10 cellular contexts compared by ENCODE assay signal in genomic region chr10:110746969-110747608, GRCh38.
DNase-seq lines count a peak whose midpoint lies in the region; ATAC-seq and TF ChIP-seq lines count a peak whose summit lies in the region.
"Had no signal": no experiment of that assay in that cellular context is flagged by ENCODE, and none has a peak within 500 bp of the region (broad histone marks: within the 10 kb centered on the region; RNA-seq: fewer than 3 reads in every experiment).

No MANE protein-coding gene starts in this region.

- no peaks in the 10 kb centered on the region for H3K9me3 ChIP-seq in CD4-positive, alpha-beta T cell (ENCODE audit: control insufficient read depth, low read length)
- H3K9me3 ChIP-seq in CD8-positive, alpha-beta memory T cell (ENCODE audit: low read length), result no peaks in the 10 kb centered on the region

- H3K4me3 Mint-ChIP-seq in CD4-positive, alpha-beta T cell, result no peak overlapping the region
- H3K4me3 Mint-ChIP-seq in CD8-positive, alpha-beta memory T cell, result peak overlapping the region in 3 of 7 donors; percentile 16 to 70 (median 33)
- H3K4me3 Mint-ChIP-seq in activated naive CD8-positive, alpha-beta T cell treated with anti-CD3 and anti-CD28 coated beads, Interleukin-2, amount 10 ng/mL, durations not matched to agents 7 days and 5 days, result peak overlapping the region; percentile 44
- H3K4me3 Mint-ChIP-seq: HFFc6; stimulated activated effector memory CD8-positive, alpha-beta T cell treated with anti-CD3 and anti-CD28 coated beads, Interleukin-12 subunit alpha, Interleukin-12 subunit beta, amount 100 ng/mL, for 72 hours had no signal

- intact Hi-C loops in CD4-positive, alpha-beta T cell (cut with DNase I, micrococcal nuclease), result loop anchor here (1.0 to 10.0 kb wide), 9 partner anchors 125 to 848 kb away; partner anchors contain the start of gene PDCD4 (in 1 of the 2)

- H3K36me3 ChIP-seq in CD8-positive, alpha-beta memory T cell (ENCODE audit: insufficient read depth, low read length), result no peaks in the 10 kb centered on the region

- no peaks in the 10 kb centered on the region for H3K36me3 Mint-ChIP-seq in CD4-positive, alpha-beta T cell (ENCODE audit: low read depth)
- no peaks in the 10 kb centered on the region for H3K36me3 Mint-ChIP-seq in CD8-positive, alpha-beta memory T cell
- H3K36me3 Mint-ChIP-seq in activated naive CD8-positive, alpha-beta T cell treated with anti-CD3 and anti-CD28 coated beads, Interleukin-2, amount 10 ng/mL, durations not matched to agents 7 days and 5 days, result peaks cover 12% of the 10 kb centered on the region
- H3K36me3 Mint-ChIP-seq: stimulated activated effector memory CD8-positive, alpha-beta T cell treated with anti-CD3 and anti-CD28 coated beads, Interleukin-12 subunit alpha, Interleukin-12 subunit beta, amount 100 ng/mL, for 72 hours had no signal

- H3K27me3 Mint-ChIP-seq in CD4-positive, alpha-beta T cell, result no peaks in the 10 kb centered on the region
- no peaks in the 10 kb centered on the region for H3K27me3 Mint-ChIP-seq in CD8-positive, alpha-beta memory T cell
- no peaks in the 10 kb centered on the region for H3K27me3 Mint-ChIP-seq in activated naive CD8-positive, alpha-beta T cell treated with anti-CD3 and anti-CD28 coated beads, Interleukin-2, amount 10 ng/mL, durations not matched to agents 7 days and 5 days

- no peak for DNase-seq in CD4-positive, alpha-beta T cell
- no peak for DNase-seq in CD8-positive, alpha-beta memory T cell
- no peak for DNase-seq in activated naive CD8-positive, alpha-beta T cell treated with anti-CD3 and anti-CD28 coated beads, Interleukin-2, amount 10 ng/mL, durations not matched to agents 7 days and 5 days
- DNase-seq in NCI-H748 (lab: John Stamatoyannopoulos, UW; ENCODE audit: unreplicated experiment) (no peak), 8988T (no peak), NCI-H510A (lab: John Stamatoyannopoulos, UW) (no peak)

- no peaks in the 10 kb centered on the region for H3K27me3 ChIP-seq in CD4-positive, alpha-beta T cell (ENCODE audit: control insufficient read depth, insufficient read depth, low read length)
- no peaks in the 10 kb centered on the region for H3K27me3 ChIP-seq in CD8-positive, alpha-beta memory T cell (ENCODE audit: insufficient read depth, low read length, poor library complexity, severe bottlenecking)

- POLR2A ChIA-PET in CD4-positive, alpha-beta T cell (lab: Charles Lee), result interaction anchor here (1.0 to 1.4 kb wide), 2 partner anchors 124 to 147 kb away, joined by 3 read pairs; partner anchors contain the start of gene PDCD4
- POLR2A ChIA-PET in CD8-positive, alpha-beta memory T cell (lab: Charles Lee), result no interaction called here
- POLR2A ChIA-PET in activated naive CD8-positive, alpha-beta T cell treated with anti-CD3 and anti-CD28 coated beads, Interleukin-2, amount 10 ng/mL, durations not matched to agents 7 days and 5 days (lab: Charles Lee), result no interaction called here

- H3K4me3 ChIP-seq in CD8-positive, alpha-beta memory T cell (ENCODE audit: low read length), result no peak overlapping the region

- no peak for TF ChIP-seq CTCF in CD4-positive, alpha-beta T cell (IDR thresholded peaks at IDR 0.05)

- H3K4me1 ChIP-seq in CD8-positive, alpha-beta memory T cell (ENCODE audit: insufficient read depth, low read length), result peaks cover 55% of the 10 kb centered on the region

- no peak for ATAC-seq in CD4-positive, alpha-beta T cell (ENCODE audit: poor library complexity)
- ATAC-seq in HG02852 (IDR thresholded peaks at IDR 0.05; ENCODE audit: unreplicated experiment), result peak; percentile 29
- ATAC-seq in activated naive CD8-positive, alpha-beta T cell treated with anti-CD3 and anti-CD28 coated beads, Interleukin-2, amount 10 ng/mL, durations not matched to agents 7 days and 5 days (ENCODE audit: low read depth), result no peak

- CTCF ChIA-PET in CD4-positive, alpha-beta T cell (lab: Charles Lee), result interaction anchor here (1.0 to 1.6 kb wide), 13 partner anchors 22 to 170 kb away, joined by 3 to 8 read pairs (median 4); no protein-coding TSS in a partner anchor
- CTCF ChIA-PET in CD8-positive, alpha-beta memory T cell (lab: Charles Lee), result interaction anchor here (0.7 to 2.5 kb wide), 15 partner anchors 9 to 1390 kb away, joined by 3 to 19 read pairs (median 4); no protein-coding TSS in a partner anchor

- H3K27ac Mint-ChIP-seq in CD4-positive, alpha-beta T cell, result peak overlapping the region; percentile 68
- H3K27ac Mint-ChIP-seq in CD8-positive, alpha-beta memory T cell, result peak overlapping the region in 5 of 8 donors; percentile 3 to 82 (median 47)
- peak overlapping the region; percentile 69 for H3K27ac Mint-ChIP-seq in activated naive CD8-positive, alpha-beta T cell treated with anti-CD3 and anti-CD28 coated beads, Interleukin-2, amount 10 ng/mL, durations not matched to agents 7 days and 5 days
- H3K27ac Mint-ChIP-seq: HFFc6; stimulated activated effector memory CD8-positive, alpha-beta T cell treated with anti-CD3 and anti-CD28 coated beads, Interleukin-12 subunit alpha, Interleukin-12 subunit beta, amount 100 ng/mL, for 72 hours had no signal

- peaks cover 10% of the 10 kb centered on the region for H3K9me3 Mint-ChIP-seq in CD4-positive, alpha-beta T cell
- H3K9me3 Mint-ChIP-seq in CD8-positive, alpha-beta memory T cell, result peaks cover 0 to 5% (median 4%) of the 10 kb centered on the region in 5 donors
- peaks cover 11% of the 10 kb centered on the region for H3K9me3 Mint-ChIP-seq in activated naive CD8-positive, alpha-beta T cell treated with anti-CD3 and anti-CD28 coated beads, Interleukin-2, amount 10 ng/mL, durations not matched to agents 7 days and 5 days

- no peak overlapping the region for H3K27ac ChIP-seq in CD4-positive, alpha-beta T cell (ENCODE audit: low read depth, low read length)
- H3K27ac ChIP-seq in CD8-positive, alpha-beta memory T cell (ENCODE audit: low read depth, low read length), result no peak overlapping the region
- H3K27ac ChIP-seq: VCaP had no signal

- H3K4me1 Mint-ChIP-seq in CD4-positive, alpha-beta T cell (ENCODE audit: low read depth), result peaks cover 89% of the 10 kb centered on the region
- H3K4me1 Mint-ChIP-seq in CD8-positive, alpha-beta memory T cell, result peaks cover 29 to 51% (median 48%) of the 10 kb centered on the region in 3 donors
- peaks cover 44% of the 10 kb centered on the region for H3K4me1 Mint-ChIP-seq in activated naive CD8-positive, alpha-beta T cell treated with anti-CD3 and anti-CD28 coated beads, Interleukin-2, amount 10 ng/mL, durations not matched to agents 7 days and 5 days
